Comparison of ENCODE assay signal across 14 cellular contexts in genomic region chr9:114174876-114175771, GRCh38. TPM values are rescaled to one million over a fixed set of nuclear protein-coding genes. Genes with fewer than 3 reads are reported as not detected.
DNase-seq lines count a peak whose midpoint lies in the region; ATAC-seq and TF ChIP-seq lines count a peak whose summit lies in the region.
"Had no signal": no experiment of that assay in that cellular context is flagged by ENCODE, and none has a peak within 500 bp of the region (broad histone marks: within the 10 kb centered on the region; RNA-seq: fewer than 3 reads in every experiment).

No MANE protein-coding gene starts in this region.

- no peaks in the 10 kb centered on the region for H3K27me3 ChIP-seq in BLaER1
- no peaks in the 10 kb centered on the region for H3K27me3 ChIP-seq in heart right ventricle
- no peaks in the 10 kb centered on the region for H3K27me3 ChIP-seq in A673 (replicated peaks; ENCODE audit: insufficient read depth, low read depth, low read length, poor library complexity)

- no peaks in the 10 kb centered on the region for H3K36me3 Mint-ChIP-seq in osteocyte (ENCODE audit: unreplicated experiment)

- H3K4me3 ChIP-seq in BLaER1 = no peak overlapping the region
- H3K4me3 ChIP-seq in heart right ventricle = no peak overlapping the region
- H3K4me3 ChIP-seq in A673 (ENCODE audit: low read depth, low read length, poor library complexity, severe bottlenecking) = no peak overlapping the region

- H3K9me3 ChIP-seq in BLaER1 = no peaks in the 10 kb centered on the region
- H3K9me3 ChIP-seq in heart right ventricle = no peaks in the 10 kb centered on the region
- no peaks in the 10 kb centered on the region for H3K9me3 ChIP-seq in A673 (ENCODE audit: low read depth, low read length, poor library complexity, severe bottlenecking)
- H3K9me3 ChIP-seq: neutrophil had no signal

- no peak overlapping the region for H3K4me3 Mint-ChIP-seq in osteocyte (ENCODE audit: unreplicated experiment)
- H3K4me3 Mint-ChIP-seq: T-helper 17 cell had no signal

- H4K20me1 ChIP-seq in BLaER1 = peaks cover 7% of the 10 kb centered on the region; the same call in 1 of the 2 replicates

- TF ChIP-seq CTCF in heart right ventricle (IDR thresholded peaks at IDR 0.05) (no peak), osteocyte (IDR thresholded peaks at IDR 0.05) (no peak), A673 (conservative IDR thresholded peaks at IDR 0.05; ENCODE audit: low read depth, low read length) (no peak)

- no peaks in the 10 kb centered on the region for H3K9me3 Mint-ChIP-seq in osteocyte (ENCODE audit: unreplicated experiment)

- POLR2A ChIA-PET in A673 (lab: Charles Lee; ENCODE audit: low non-redundant PET) = no interaction called here

- peak; percentile 59 to 85 (median 74) for ATAC-seq in heart right ventricle
- ATAC-seq: T-helper 17 cell had no signal

- H3K36me3 ChIP-seq in BLaER1 (peaks cover 33% of the 10 kb centered on the region), heart right ventricle (no peaks in the 10 kb centered on the region), A673 (ENCODE audit: insufficient read depth, low read length, poor library complexity, severe bottlenecking) (no peaks in the 10 kb centered on the region)
- H3K36me3 ChIP-seq: neutrophil had no signal

- peak overlapping the region; percentile 35; the same call in 1 of the 2 replicates for H3K9ac ChIP-seq in BLaER1

- no TSS peak for BruUV-seq in A673 (replicated peaks; lab: Mats Ljungman, UMichigan)

- intact Hi-C loops in heart right ventricle (cut with DNase I) (loop anchor here in 1 of 10 donors (5.0 kb wide), 1 partner anchor 37 kb away; no protein-coding TSS in a partner anchor), A673 (cut with micrococcal nuclease; ENCODE audit: unreplicated experiment) (no loop called here)

- H3K27me3 Mint-ChIP-seq in osteocyte (ENCODE audit: unreplicated experiment) = no peaks in the 10 kb centered on the region

- peaks cover 88% of the 10 kb centered on the region for H3K4me1 ChIP-seq in BLaER1
- H3K4me1 ChIP-seq in heart right ventricle = peaks cover 22 to 86% (median 63%) of the 10 kb centered on the region in 9 donors
- H3K4me1 ChIP-seq in A673 (ENCODE audit: insufficient read depth, low read length, poor library complexity, severe bottlenecking) = peaks cover 24% of the 10 kb centered on the region

- 51 to 54% methylated on average over 26 of the region's 26 CpGs for WGBS in heart right ventricle, 2 donors

- CTCF ChIA-PET in A673 (lab: Charles Lee) = no interaction called here

- peak overlapping the region; percentile 93 for H3K4me2 ChIP-seq in BLaER1

- H3K27ac ChIP-seq in BLaER1 = peak overlapping the region; percentile 83
- peak overlapping the region; percentile 3 to 91 (median 72) for H3K27ac ChIP-seq in heart right ventricle
- H3K27ac ChIP-seq in A673 (ENCODE audit: low read depth, low read length, poor library complexity, severe bottlenecking) = no peak overlapping the region
- H3K27ac ChIP-seq: neutrophil had no signal

- DNase-seq in amniotic stem cell (lab: John Stamatoyannopoulos, UW) (peak; percentile 70), heart right ventricle (peak; percentile 45 to 73), osteocyte (ENCODE audit: extremely low spot score, unreplicated experiment) (no peak), SIG-M5 treated with dmso at 0.1 percent for 504 hours (lab: John Stamatoyannopoulos, UW; ENCODE audit: unreplicated experiment) (no peak), DMS53 treated with DMSO at 0.1 percent for 48 hours (lab: John Stamatoyannopoulos, UW; ENCODE audit: unreplicated experiment) (no peak), A673 (ENCODE audit: low spot score) (no peak), GM19238 (ENCODE audit: insufficient read length, low spot score) (no peak)
- DNase-seq: erythroblast; HCEC 1CT; NCI-H446; stimulated activated CD8-positive, alpha-beta memory T cell treated with anti-CD3 and anti-CD28 coated beads, Interleukin-4, amount 100 ng/mL, for 48 hours; T-helper 17 cell had no signal

- H3K27ac Mint-ChIP-seq in osteocyte (ENCODE audit: unreplicated experiment) = peak overlapping the region; percentile 45
- H3K27ac Mint-ChIP-seq: T-helper 17 cell had no signal

- peaks cover 93% of the 10 kb centered on the region for H3K4me1 Mint-ChIP-seq in osteocyte (ENCODE audit: unreplicated experiment)
- H3K4me1 Mint-ChIP-seq: T-helper 17 cell had no signal

RNA-seq across cellular contexts. Expression of gene COL27A1, which starts 19.8 kb away (rescaled TPM):
- total RNA-seq in heart right ventricle (10 to 100 TPM in 2 of 10 donors, 1 to 10 TPM in 8; 4.1 to 11.5 (median 5.1) TPM), osteocyte (44.4 and 44.8 TPM in 2 replicates), A673 (2021) (37.0 and 37.6 TPM in 2 replicates)
- polyA plus RNA-seq in heart right ventricle = 10 to 100 TPM in 1 of 2 donors, 1 to 10 TPM in 1; 3.1 to 35.8 TPM

Comparison
In these comparisons a context has a peak if more than half of its experiments do, and no peak if none do; other contexts are left out.
1. DNase-seq: peak in amniotic stem cell (single experiment) and heart right ventricle (2 of 2); none in osteocyte (single experiment), SIG-M5 treated with dmso at 0.1 percent for 504 hours (single experiment), DMS53 treated with DMSO at 0.1 percent for 48 hours (single experiment), A673 (single experiment) and GM19238 (single experiment).